Comparison of ENCODE assay signal across 8 cellular contexts in genomic region chr9:127214421-127215265, GRCh38. TPM values are rescaled to one million over a fixed set of nuclear protein-coding genes. Genes with fewer than 3 reads are reported as not detected.
DNase-seq lines count a peak whose midpoint lies in the region; ATAC-seq, FAIRE-seq and TF ChIP-seq lines count a peak whose summit lies in the region.

No MANE protein-coding gene starts in this region.

- CTCF ChIA-PET in HEK293T (lab: Yijun Ruan, JAX): interaction anchor here (0.7 to 2.2 kb wide), 10 partner anchors 9 to 675 kb away, joined by 3 to 15 read pairs (median 3); partner anchors contain the start of gene RALGPS1

- no peaks in the 10 kb centered on the region for H3K4me1 ChIP-seq in CD4-positive, CD25-positive, alpha-beta regulatory T cell (ENCODE audit: control insufficient read depth, insufficient read depth, low read length, poor library complexity, severe bottlenecking)

- H3K27me3 Mint-ChIP-seq in CD4-positive, CD25-positive, alpha-beta regulatory T cell: peaks cover 9% of the 10 kb centered on the region
- peaks cover 4% of the 10 kb centered on the region for H3K27me3 Mint-ChIP-seq in osteocyte (ENCODE audit: unreplicated experiment)

- H3K27ac Mint-ChIP-seq in CD4-positive, CD25-positive, alpha-beta regulatory T cell: no peak overlapping the region
- H3K27ac Mint-ChIP-seq in osteocyte (ENCODE audit: unreplicated experiment): no peak overlapping the region

- no peaks in the 10 kb centered on the region for H3K36me3 Mint-ChIP-seq in CD4-positive, CD25-positive, alpha-beta regulatory T cell
- H3K36me3 Mint-ChIP-seq in osteocyte (ENCODE audit: unreplicated experiment): no peaks in the 10 kb centered on the region

- H3K27me3 ChIP-seq in CD4-positive, CD25-positive, alpha-beta regulatory T cell (ENCODE audit: control insufficient read depth, insufficient read depth, low read length): no peaks in the 10 kb centered on the region

- no peaks in the 10 kb centered on the region for H3K36me3 ChIP-seq in CD4-positive, CD25-positive, alpha-beta regulatory T cell (ENCODE audit: control insufficient read depth, insufficient read depth, low read length)

- no peak overlapping the region for H3K27ac ChIP-seq in CD4-positive, CD25-positive, alpha-beta regulatory T cell (ENCODE audit: insufficient read depth, low read length, poor library complexity, severe bottlenecking)

- H3K9me3 Mint-ChIP-seq in CD4-positive, CD25-positive, alpha-beta regulatory T cell: peaks cover 0 to 1% (median 0%) of the 10 kb centered on the region in 7 donors
- H3K9me3 Mint-ChIP-seq in osteocyte (ENCODE audit: unreplicated experiment): no peaks in the 10 kb centered on the region

- TF ChIP-seq CTCF in osteocyte (IDR thresholded peaks at IDR 0.05): peak; percentile 77

- no peak overlapping the region for H3K4me3 ChIP-seq in CD4-positive, CD25-positive, alpha-beta regulatory T cell (ENCODE audit: low read depth, low read length)

- FAIRE-seq in urothelium cell line (lab: Jason Lieb, UNC): no peak

- POLR2A ChIA-PET in HEK293T (lab: Yijun Ruan, JAX): interaction anchor here (1.0 to 1.7 kb wide), 3 partner anchors 10 to 208 kb away, joined by 3 to 6 read pairs (median 3); partner anchors contain the start of gene SLC2A8

- no peak overlapping the region for H3K4me3 Mint-ChIP-seq in CD4-positive, CD25-positive, alpha-beta regulatory T cell
- H3K4me3 Mint-ChIP-seq in osteocyte (ENCODE audit: unreplicated experiment): no peak overlapping the region

- DNase-seq in CD4-positive, CD25-positive, alpha-beta regulatory T cell: peak; percentile 30 to 61 (median 58)
- DNase-seq in HEK293T (ENCODE audit: extremely low spot score) (peak; percentile 73), NOMO-1 (lab: John Stamatoyannopoulos, UW; ENCODE audit: unreplicated experiment in 2 of 2) (peak; percentile 15 to 35), activated T-cell treated with anti-CD3 and anti-CD28 coated beads for 48 hours (ENCODE audit: low read depth) (peak; percentile 43), fibroblast of gingiva (ENCODE audit: low read depth) (peak; percentile 53), osteocyte (ENCODE audit: extremely low spot score, unreplicated experiment) (no peak), urothelium cell line (ENCODE audit: low spot score) (peak; percentile 71)

- no peaks in the 10 kb centered on the region for H3K9me3 ChIP-seq in CD4-positive, CD25-positive, alpha-beta regulatory T cell (ENCODE audit: control insufficient read depth in 2 of 2, low read length in 2 of 2)

- peaks cover 0 to 4% (median 2%) of the 10 kb centered on the region in 4 donors for H3K4me1 Mint-ChIP-seq in CD4-positive, CD25-positive, alpha-beta regulatory T cell
- peaks cover 5% of the 10 kb centered on the region for H3K4me1 Mint-ChIP-seq in osteocyte (ENCODE audit: unreplicated experiment)

- ATAC-seq in CD4-positive, CD25-positive, alpha-beta regulatory T cell (ENCODE audit: low read depth in 2 of 2): peak; percentile 64 to 66
- no peak for ATAC-seq in HG02759 (IDR thresholded peaks at IDR 0.05; ENCODE audit: unreplicated experiment)

TF ChIP-seq in HEK293T, 16 proteins besides CTCF, POLR2A, EP300 and RAD21:
- TF ChIP-seq L3MBTL2 (conservative IDR thresholded peaks at IDR 0.05) (no peak), SUZ12 (IDR thresholded peaks at IDR 0.05) (no peak), CTBP1 (IDR thresholded peaks at IDR 0.05; ENCODE audit: borderline replicate concordance) (no peak), PKNOX1 (IDR thresholded peaks at IDR 0.05) (no peak), LEF1 (IDR thresholded peaks at IDR 0.05; ENCODE audit: borderline replicate concordance) (no peak), NFRKB (IDR thresholded peaks at IDR 0.05) (no peak), HDGF (IDR thresholded peaks at IDR 0.05; ENCODE audit: borderline replicate concordance) (no peak), FOXK2 (IDR thresholded peaks at IDR 0.05) (no peak), BHLHE40 (IDR thresholded peaks at IDR 0.05; ENCODE audit: borderline replicate concordance) (no peak), SP1 (IDR thresholded peaks at IDR 0.05) (no peak), FOXM1 (IDR thresholded peaks at IDR 0.05; ENCODE audit: borderline replicate concordance) (no peak), ARNT (IDR thresholded peaks at IDR 0.05) (no peak), ZNF384 (IDR thresholded peaks at IDR 0.05) (no peak), FOXA1 (IDR thresholded peaks at IDR 0.05) (no peak)

RNA-seq across cellular contexts. Expression of gene GARNL3, which starts 49.9 kb away (rescaled TPM):
- 4.3 TPM for total RNA-seq in CD4-positive, CD25-positive, alpha-beta regulatory T cell
- polyA plus RNA-seq in CD4-positive, CD25-positive, alpha-beta regulatory T cell: under 1 TPM in 2 of 4 donors, not detected in 2; 0.69 to 0.99 TPM
- 5.3 and 6.0 TPM in 2 replicates for total RNA-seq in osteocyte
